13 cellular contexts compared by ENCODE assay signal in genomic region chr7:18626086-18626485, GRCh38.
DNase-seq lines count a peak whose midpoint lies in the region; ATAC-seq and TF ChIP-seq lines count a peak whose summit lies in the region.
"Had no signal": no experiment of that assay in that cellular context is flagged by ENCODE, and none has a peak within 500 bp of the region (broad histone marks: within the 10 kb centered on the region; RNA-seq: fewer than 3 reads in every experiment).

No MANE protein-coding gene starts in this region.

- intact Hi-C loops in heart left ventricle (cut with DNase I): no loop called here

- H3K27ac Mint-ChIP-seq in mesothelial cell of epicardium: peak overlapping the region; percentile 54
- H3K27ac Mint-ChIP-seq: CD8-positive, alpha-beta T cell had no signal

- H3K27ac ChIP-seq in heart left ventricle (no peak overlapping the region), right atrium auricular region (no peak overlapping the region), Karpas-422 (ENCODE audit: low read length) (no peak overlapping the region)
- H3K27ac ChIP-seq: A549, HL-60 had no signal

- ATAC-seq in heart left ventricle: peak in 3 of 4 donors; percentile 54 to 80 (median 54)
- ATAC-seq: A549; CD8-positive, alpha-beta T cell; HCT116 had no signal

- H3K27me3 Mint-ChIP-seq in mesothelial cell of epicardium (ENCODE audit: low read depth): no peaks in the 10 kb centered on the region

- H3K9me3 ChIP-seq in heart left ventricle: no peaks in the 10 kb centered on the region
- no peaks in the 10 kb centered on the region for H3K9me3 ChIP-seq in right atrium auricular region
- H3K9me3 ChIP-seq in Karpas-422 (ENCODE audit: low read length): no peaks in the 10 kb centered on the region
- H3K9me3 ChIP-seq: A549 had no signal

- H3K27me3 ChIP-seq in heart left ventricle (no peaks in the 10 kb centered on the region), right atrium auricular region (no peaks in the 10 kb centered on the region), Karpas-422 (ENCODE audit: low read length) (no peaks in the 10 kb centered on the region)

- H3K4me3 Mint-ChIP-seq in mesothelial cell of epicardium: no peak overlapping the region
- H3K4me3 Mint-ChIP-seq: CD14-positive monocyte; CD8-positive, alpha-beta T cell had no signal

- H3K36me3 ChIP-seq in heart left ventricle (peaks cover 0 to 60% (median 3%) of the 10 kb centered on the region in 9 donors), right atrium auricular region (peaks cover 5% of the 10 kb centered on the region), Karpas-422 (ENCODE audit: insufficient read depth, low read length) (no peaks in the 10 kb centered on the region)

- H4K20me1 ChIP-seq in Karpas-422 (ENCODE audit: insufficient read depth, low read depth, low read length): no peaks in the 10 kb centered on the region

- H3K4me1 ChIP-seq in heart left ventricle (peaks cover 0 to 7% (median 0%) of the 10 kb centered on the region in 12 donors), right atrium auricular region (no peaks in the 10 kb centered on the region), Karpas-422 (ENCODE audit: low read length) (peaks cover 69% of the 10 kb centered on the region)
- H3K4me1 ChIP-seq: A549 had no signal

- TF ChIP-seq POLR2A in heart left ventricle (IDR thresholded peaks at IDR 0.05): no peak

- no peaks in the 10 kb centered on the region for H3K9me2 ChIP-seq in Karpas-422 (replicated peaks; ENCODE audit: insufficient read depth, low read length)

- H3K36me3 Mint-ChIP-seq in mesothelial cell of epicardium: peaks cover 7% of the 10 kb centered on the region
- H3K36me3 Mint-ChIP-seq: CD8-positive, alpha-beta T cell had no signal

- H3K4me3 ChIP-seq in heart left ventricle (no peak overlapping the region), right atrium auricular region (no peak overlapping the region), Karpas-422 (ENCODE audit: low read length) (no peak overlapping the region)
- H3K4me3 ChIP-seq: A549 had no signal

- H3K9me3 Mint-ChIP-seq in mesothelial cell of epicardium: no peaks in the 10 kb centered on the region
- H3K9me3 Mint-ChIP-seq: CD14-positive monocyte; CD8-positive, alpha-beta T cell had no signal

- H3K79me2 ChIP-seq in Karpas-422 (ENCODE audit: low read length): no peaks in the 10 kb centered on the region

- DNase-seq in heart left ventricle: no peak
- no peak for DNase-seq in right atrium auricular region (ENCODE audit: low spot score)
- DNase-seq in Karpas-422: no peak
- DNase-seq in mesothelial cell of epicardium (ENCODE audit: low spot score in 2 of 2, unreplicated experiment in 2 of 2): no peak
- DNase-seq in DMS79 treated with DMSO at 0.1 percent for 48 hours (lab: John Stamatoyannopoulos, UW): no peak
- DNase-seq in NCI-H345 (lab: John Stamatoyannopoulos, UW): no peak
- no peak for DNase-seq in GDM1 (lab: John Stamatoyannopoulos, UW)
- DNase-seq: CD8-positive, alpha-beta T cell; COR-L47 had no signal

- no peak overlapping the region for H3K9ac ChIP-seq in Karpas-422 (ENCODE audit: low read length)

- TF ChIP-seq CTCF in heart left ventricle (IDR thresholded peaks at IDR 0.05) (no peak), right atrium auricular region (IDR thresholded peaks at IDR 0.05) (no peak), mesothelial cell of epicardium (IDR thresholded peaks at IDR 0.05; ENCODE audit: unreplicated experiment) (no peak)

- H3K4me1 Mint-ChIP-seq in mesothelial cell of epicardium: peaks cover 42% of the 10 kb centered on the region
- H3K4me1 Mint-ChIP-seq: CD14-positive monocyte had no signal

- peak overlapping the region; percentile 9 for H3K4me2 ChIP-seq in Karpas-422 (ENCODE audit: low read depth, low read length, poor library complexity, severe bottlenecking)
- H3K4me2 ChIP-seq: A549 had no signal

- H2AFZ ChIP-seq in Karpas-422 (ENCODE audit: low read length): no peak overlapping the region
